In genomic region chr2:202910687-202911086, GRCh38 we compare ENCODE assay signal across 9 cellular contexts. TPM values are rescaled to one million over a fixed set of nuclear protein-coding genes. Genes with fewer than 3 reads are reported as not detected.
A peak's percentile ranks its signal among the peaks of the same experiment; 100 is the strongest.
DNase-seq lines count a peak whose midpoint lies in the region; ATAC-seq and TF ChIP-seq lines count a peak whose summit lies in the region.
"Had no signal": no experiment of that assay in that cellular context is flagged by ENCODE, and none has a peak within 500 bp of the region (broad histone marks: within the 10 kb centered on the region; RNA-seq: fewer than 3 reads in every experiment).

No MANE protein-coding gene starts in this region.

- WGBS in urinary bladder, result 10% methylated on average over 3 of the region's 3 CpGs

- in situ Hi-C loops in astrocyte of the cerebellum (cut with HindIII; ENCODE audit: low sequenced_read_pairs), result no loop called here

- no peak for ATAC-seq in Right ventricle myocardium superior (ENCODE audit: poor library complexity)
- no peak for ATAC-seq in lower lobe of right lung
- ATAC-seq in GM21360 (IDR thresholded peaks at IDR 0.05; ENCODE audit: unreplicated experiment), result no peak
- no peak for ATAC-seq in GM19395 (IDR thresholded peaks at IDR 0.05; ENCODE audit: unreplicated experiment)

- no peak overlapping the region for H3K27ac ChIP-seq in left ventricle myocardium inferior (replicated peaks)
- H3K27ac ChIP-seq in lower lobe of right lung, result no peak overlapping the region
- no peak overlapping the region for H3K27ac ChIP-seq in urinary bladder (ENCODE audit: low read depth)
- no peak overlapping the region for H3K27ac ChIP-seq in effector memory CD4-positive, alpha-beta T cell (ENCODE audit: insufficient read depth, low read length, poor library complexity, severe bottlenecking)

- TF ChIP-seq CTCF in left ventricle myocardium inferior (IDR thresholded peaks at IDR 0.05; ENCODE audit: borderline replicate concordance) (no peak), astrocyte of the cerebellum (IDR thresholded peaks at IDR 0.05; ENCODE audit: low read depth, low read length, missing control alignments) (no peak), lower lobe of right lung (IDR thresholded peaks at IDR 0.05) (no peak)

- no peak for DNase-seq in left ventricle myocardium inferior
- DNase-seq in Right ventricle myocardium superior, result no peak
- no peak for DNase-seq in astrocyte of the cerebellum (ENCODE audit: low read depth)
- DNase-seq in lower lobe of right lung, result no peak
- no peak for DNase-seq in effector memory CD4-positive, alpha-beta T cell
- DNase-seq: retina had no signal

- H3K36me3 ChIP-seq in left ventricle myocardium inferior (peaks cover 10% of the 10 kb centered on the region), lower lobe of right lung (no peaks in the 10 kb centered on the region), urinary bladder (ENCODE audit: insufficient read depth) (no peaks in the 10 kb centered on the region)
- H3K36me3 ChIP-seq in effector memory CD4-positive, alpha-beta T cell (ENCODE audit: control insufficient read depth, insufficient read depth, low read length), result no peaks in the 10 kb centered on the region

- H3K9me3 ChIP-seq in left ventricle myocardium inferior (replicated peaks) (no peaks in the 10 kb centered on the region), lower lobe of right lung (no peaks in the 10 kb centered on the region)
- H3K9me3 ChIP-seq in effector memory CD4-positive, alpha-beta T cell (ENCODE audit: control insufficient read depth, low read length), result no peaks in the 10 kb centered on the region

- intact Hi-C loops in left ventricle myocardium inferior (cut with micrococcal nuclease), result no loop called here
- intact Hi-C loops in Right ventricle myocardium superior (cut with DNase I), result no loop called here
- intact Hi-C loops in lower lobe of right lung (cut with DNase I), result no loop called here

- H3K4me3 ChIP-seq in left ventricle myocardium inferior (peak overlapping the region; percentile 82), astrocyte of the cerebellum (ENCODE audit: low read depth, low read length) (peak overlapping the region; percentile 91), lower lobe of right lung (peak overlapping the region; percentile 63), urinary bladder (ENCODE audit: low read depth, low read length) (peak overlapping the region; percentile 85)
- H3K4me3 ChIP-seq in effector memory CD4-positive, alpha-beta T cell (ENCODE audit: insufficient read depth, low read depth, low read length, poor library complexity, severe bottlenecking), result no peak overlapping the region

- H3K4me1 ChIP-seq in left ventricle myocardium inferior (peaks cover 43% of the 10 kb centered on the region), lower lobe of right lung (peaks cover 23% of the 10 kb centered on the region), urinary bladder (ENCODE audit: insufficient read depth) (no peaks in the 10 kb centered on the region)
- H3K4me1 ChIP-seq in effector memory CD4-positive, alpha-beta T cell (ENCODE audit: control insufficient read depth, insufficient read depth, low read length, poor library complexity, severe bottlenecking), result peaks cover 4% of the 10 kb centered on the region

- no peaks in the 10 kb centered on the region for H3K27me3 ChIP-seq in left ventricle myocardium inferior (ENCODE audit: low read depth)
- H3K27me3 ChIP-seq in lower lobe of right lung (ENCODE audit: low read depth), result no peaks in the 10 kb centered on the region
- H3K27me3 ChIP-seq in effector memory CD4-positive, alpha-beta T cell (replicated peaks; ENCODE audit: control insufficient read depth, insufficient read depth, low read length, poor library complexity, severe bottlenecking), result no peaks in the 10 kb centered on the region

RNA-seq across cellular contexts. Expression of gene WDR12, which starts 0.8 kb away (rescaled TPM):
- 62.4 TPM for total RNA-seq in left ventricle myocardium inferior
- total RNA-seq in Right ventricle myocardium superior, result 51.1 TPM
- 21.2 TPM for total RNA-seq in lower lobe of right lung
- total RNA-seq in urinary bladder, result 28.4 TPM
- 16.4 TPM for polyA plus RNA-seq in urinary bladder

RNA-seq across cellular contexts. Expression of gene CARF, which starts 1.4 kb away (rescaled TPM):
- total RNA-seq in left ventricle myocardium inferior (8.1 TPM), Right ventricle myocardium superior (5.9 TPM), lower lobe of right lung (11.4 TPM), urinary bladder (28.5 TPM)
- 5.0 TPM for polyA plus RNA-seq in urinary bladder

RNA-seq across cellular contexts. Expression of gene ICA1L, which starts 39.1 kb away (rescaled TPM):
- 6.5 TPM for total RNA-seq in left ventricle myocardium inferior
- 5.1 TPM for total RNA-seq in Right ventricle myocardium superior
- total RNA-seq in lower lobe of right lung, result 5.6 TPM
- total RNA-seq in urinary bladder, result 67.0 TPM
- polyA plus RNA-seq in urinary bladder, result 6.1 TPM
